Comparison of ENCODE assay signal across 1 cellular context in genomic region chr17:21286066-21286770, GRCh38.
A peak's percentile ranks its signal among the peaks of the same experiment; 100 is the strongest.
TF ChIP-seq lines count a peak whose summit lies in the region.

No MANE protein-coding gene starts in this region.

TF ChIP-seq in HepG2, 621 proteins besides CTCF, POLR2A, EP300 and RAD21 (continued from another document and continues in another):
- no peak for TF ChIP-seq ZNF136 (CRISPR knock-in tag; IDR thresholded peaks at IDR 0.05; ENCODE audit: low read depth)
- 0 out of 2 replicates have a peak, but pooled peaks have one; percentile 21 for TF ChIP-seq NR2C2 (CRISPR knock-in tag; IDR thresholded peaks at IDR 0.05; ENCODE audit: borderline replicate concordance)
- no peak for TF ChIP-seq SNRNP70 (IDR thresholded peaks at IDR 0.05; ENCODE audit: low read depth, low read length)
- TF ChIP-seq XBP1 (CRISPR knock-in tag; IDR thresholded peaks at IDR 0.05) = 0 out of 2 replicates have a peak, but pooled peaks have one; percentile 62
- TF ChIP-seq, protein P1, sequence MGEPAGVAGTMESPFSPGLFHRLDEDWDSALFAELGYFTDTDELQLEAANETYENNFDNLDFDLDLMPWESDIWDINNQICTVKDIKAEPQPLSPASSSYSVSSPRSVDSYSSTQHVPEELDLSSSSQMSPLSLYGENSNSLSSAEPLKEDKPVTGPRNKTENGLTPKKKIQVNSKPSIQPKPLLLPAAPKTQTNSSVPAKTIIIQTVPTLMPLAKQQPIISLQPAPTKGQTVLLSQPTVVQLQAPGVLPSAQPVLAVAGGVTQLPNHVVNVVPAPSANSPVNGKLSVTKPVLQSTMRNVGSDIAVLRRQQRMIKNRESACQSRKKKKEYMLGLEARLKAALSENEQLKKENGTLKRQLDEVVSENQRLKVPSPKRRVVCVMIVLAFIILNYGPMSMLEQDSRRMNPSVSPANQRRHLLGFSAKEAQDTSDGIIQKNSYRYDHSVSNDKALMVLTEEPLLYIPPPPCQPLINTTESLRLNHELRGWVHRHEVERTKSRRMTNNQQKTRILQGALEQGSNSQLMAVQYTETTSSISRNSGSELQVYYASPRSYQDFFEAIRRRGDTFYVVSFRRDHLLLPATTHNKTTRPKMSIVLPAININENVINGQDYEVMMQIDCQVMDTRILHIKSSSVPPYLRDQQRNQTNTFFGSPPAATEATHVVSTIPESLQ (CRISPR knock-in tag; conservative IDR thresholded peaks at IDR 0.05) = no peak
- peak; percentile 60; the same call in 1 of the 2 replicates for TF ChIP-seq CCDC6 (CRISPR knock-in tag; IDR thresholded peaks at IDR 0.05)
- TF ChIP-seq ZNF83 (CRISPR knock-in tag; IDR thresholded peaks at IDR 0.05; ENCODE audit: borderline replicate concordance) = no peak
- no peak for TF ChIP-seq ZNF274 (CRISPR knock-in tag; IDR thresholded peaks at IDR 0.05)
- no peak; the same call in 1 of the 2 replicates for TF ChIP-seq ZNF160 (CRISPR knock-in tag; IDR thresholded peaks at IDR 0.05)
- TF ChIP-seq ZNF782 (CRISPR knock-in tag; IDR thresholded peaks at IDR 0.05; ENCODE audit: borderline replicate concordance) = no peak
- TF ChIP-seq SKI (IDR thresholded peaks at IDR 0.05; ENCODE audit: partially characterized antibody) = peak; percentile 88
- no peak for TF ChIP-seq CHD4 (IDR thresholded peaks at IDR 0.05; ENCODE audit: borderline replicate concordance, low read length)
- no peak for TF ChIP-seq TP53 (CRISPR knock-in tag; conservative IDR thresholded peaks at IDR 0.05)
- TF ChIP-seq, protein P2, sequence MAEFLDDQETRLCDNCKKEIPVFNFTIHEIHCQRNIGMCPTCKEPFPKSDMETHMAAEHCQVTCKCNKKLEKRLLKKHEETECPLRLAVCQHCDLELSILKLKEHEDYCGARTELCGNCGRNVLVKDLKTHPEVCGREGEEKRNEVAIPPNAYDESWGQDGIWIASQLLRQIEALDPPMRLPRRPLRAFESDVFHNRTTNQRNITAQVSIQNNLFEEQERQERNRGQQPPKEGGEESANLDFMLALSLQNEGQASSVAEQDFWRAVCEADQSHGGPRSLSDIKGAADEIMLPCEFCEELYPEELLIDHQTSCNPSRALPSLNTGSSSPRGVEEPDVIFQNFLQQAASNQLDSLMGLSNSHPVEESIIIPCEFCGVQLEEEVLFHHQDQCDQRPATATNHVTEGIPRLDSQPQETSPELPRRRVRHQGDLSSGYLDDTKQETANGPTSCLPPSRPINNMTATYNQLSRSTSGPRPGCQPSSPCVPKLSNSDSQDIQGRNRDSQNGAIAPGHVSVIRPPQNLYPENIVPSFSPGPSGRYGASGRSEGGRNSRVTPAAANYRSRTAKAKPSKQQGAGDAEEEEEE (CRISPR knock-in tag; IDR thresholded peaks at IDR 0.05; ENCODE audit: borderline replicate concordance) = no peak
- no peak for TF ChIP-seq ETS1 (CRISPR knock-in tag; IDR thresholded peaks at IDR 0.05)
- TF ChIP-seq, protein P3, sequence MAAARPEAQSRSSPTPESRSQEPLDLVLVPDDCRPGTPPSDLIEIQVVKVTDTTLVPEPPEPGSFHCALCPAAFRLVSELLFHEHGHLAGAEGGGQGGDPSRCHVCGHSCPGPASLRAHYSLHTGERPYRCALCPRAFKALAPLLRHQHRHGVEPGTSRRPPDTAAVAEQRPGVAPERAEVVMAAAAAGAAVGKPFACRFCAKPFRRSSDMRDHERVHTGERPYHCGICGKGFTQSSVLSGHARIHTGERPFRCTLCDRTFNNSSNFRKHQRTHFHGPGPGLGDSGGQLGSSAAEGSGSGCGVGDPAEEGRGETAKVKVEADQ (CRISPR knock-in tag; IDR thresholded peaks at IDR 0.05; ENCODE audit: borderline replicate concordance) = no peak
- no peak for TF ChIP-seq NR3C1 (CRISPR knock-in tag; IDR thresholded peaks at IDR 0.05)
- TF ChIP-seq SRSF4 (IDR thresholded peaks at IDR 0.05; ENCODE audit: low read depth, low read length, poor library complexity, severe bottlenecking) = no peak
- TF ChIP-seq TRIM24 (CRISPR knock-in tag; IDR thresholded peaks at IDR 0.05) = no peak
- TF ChIP-seq RARG (CRISPR knock-in tag; IDR thresholded peaks at IDR 0.05; ENCODE audit: low read depth) = no peak
- no peak for TF ChIP-seq ELF4 (CRISPR knock-in tag; IDR thresholded peaks at IDR 0.05; ENCODE audit: borderline replicate concordance)
- no peak for TF ChIP-seq ZNF207 (IDR thresholded peaks at IDR 0.05; ENCODE audit: borderline replicate concordance)
- TF ChIP-seq EEA1 (CRISPR knock-in tag; IDR thresholded peaks at IDR 0.05; ENCODE audit: borderline replicate concordance) = no peak
- no peak for TF ChIP-seq ZSCAN20 (CRISPR knock-in tag; IDR thresholded peaks at IDR 0.05; ENCODE audit: borderline replicate concordance)
- peak; percentile 98 for TF ChIP-seq CEBPB (IDR thresholded peaks at IDR 0.05; ENCODE audit: borderline replicate concordance, low read depth, low read length)
- TF ChIP-seq ZNF225 (CRISPR knock-in tag; IDR thresholded peaks at IDR 0.05) = no peak
- TF ChIP-seq NKX3-1 (CRISPR knock-in tag; IDR thresholded peaks at IDR 0.05) = no peak
- peak; percentile 87; the same call in 1 of the 2 replicates for TF ChIP-seq ZFP36L1 (CRISPR knock-in tag; IDR thresholded peaks at IDR 0.05)
- no peak; the same call in 1 of the 2 replicates for TF ChIP-seq ZNF180 (CRISPR knock-in tag; IDR thresholded peaks at IDR 0.05; ENCODE audit: borderline replicate concordance, low read depth)
- TF ChIP-seq KLF15 (CRISPR knock-in tag; IDR thresholded peaks at IDR 0.05; ENCODE audit: borderline replicate concordance) = no peak
- TF ChIP-seq, protein P4, sequence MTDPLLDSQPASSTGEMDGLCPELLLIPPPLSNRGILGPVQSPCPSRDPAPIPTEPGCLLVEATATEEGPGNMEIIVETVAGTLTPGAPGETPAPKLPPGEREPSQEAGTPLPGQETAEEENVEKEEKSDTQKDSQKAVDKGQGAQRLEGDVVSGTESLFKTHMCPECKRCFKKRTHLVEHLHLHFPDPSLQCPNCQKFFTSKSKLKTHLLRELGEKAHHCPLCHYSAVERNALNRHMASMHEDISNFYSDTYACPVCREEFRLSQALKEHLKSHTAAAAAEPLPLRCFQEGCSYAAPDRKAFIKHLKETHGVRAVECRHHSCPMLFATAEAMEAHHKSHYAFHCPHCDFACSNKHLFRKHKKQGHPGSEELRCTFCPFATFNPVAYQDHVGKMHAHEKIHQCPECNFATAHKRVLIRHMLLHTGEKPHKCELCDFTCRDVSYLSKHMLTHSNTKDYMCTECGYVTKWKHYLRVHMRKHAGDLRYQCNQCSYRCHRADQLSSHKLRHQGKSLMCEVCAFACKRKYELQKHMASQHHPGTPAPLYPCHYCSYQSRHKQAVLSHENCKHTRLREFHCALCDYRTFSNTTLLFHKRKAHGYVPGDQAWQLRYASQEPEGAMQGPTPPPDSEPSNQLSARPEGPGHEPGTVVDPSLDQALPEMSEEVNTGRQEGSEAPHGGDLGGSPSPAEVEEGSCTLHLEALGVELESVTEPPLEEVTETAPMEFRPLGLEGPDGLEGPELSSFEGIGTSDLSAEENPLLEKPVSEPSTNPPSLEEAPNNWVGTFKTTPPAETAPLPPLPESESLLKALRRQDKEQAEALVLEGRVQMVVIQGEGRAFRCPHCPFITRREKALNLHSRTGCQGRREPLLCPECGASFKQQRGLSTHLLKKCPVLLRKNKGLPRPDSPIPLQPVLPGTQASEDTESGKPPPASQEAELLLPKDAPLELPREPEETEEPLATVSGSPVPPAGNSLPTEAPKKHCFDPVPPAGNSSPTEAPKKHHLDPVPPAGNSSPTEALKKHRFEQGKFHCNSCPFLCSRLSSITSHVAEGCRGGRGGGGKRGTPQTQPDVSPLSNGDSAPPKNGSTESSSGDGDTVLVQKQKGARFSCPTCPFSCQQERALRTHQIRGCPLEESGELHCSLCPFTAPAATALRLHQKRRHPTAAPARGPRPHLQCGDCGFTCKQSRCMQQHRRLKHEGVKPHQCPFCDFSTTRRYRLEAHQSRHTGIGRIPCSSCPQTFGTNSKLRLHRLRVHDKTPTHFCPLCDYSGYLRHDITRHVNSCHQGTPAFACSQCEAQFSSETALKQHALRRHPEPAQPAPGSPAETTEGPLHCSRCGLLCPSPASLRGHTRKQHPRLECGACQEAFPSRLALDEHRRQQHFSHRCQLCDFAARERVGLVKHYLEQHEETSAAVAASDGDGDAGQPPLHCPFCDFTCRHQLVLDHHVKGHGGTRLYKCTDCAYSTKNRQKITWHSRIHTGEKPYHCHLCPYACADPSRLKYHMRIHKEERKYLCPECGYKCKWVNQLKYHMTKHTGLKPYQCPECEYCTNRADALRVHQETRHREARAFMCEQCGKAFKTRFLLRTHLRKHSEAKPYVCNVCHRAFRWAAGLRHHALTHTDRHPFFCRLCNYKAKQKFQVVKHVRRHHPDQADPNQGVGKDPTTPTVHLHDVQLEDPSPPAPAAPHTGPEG (CRISPR knock-in tag; IDR thresholded peaks at IDR 0.05) = 0 out of 2 replicates have a peak, but pooled peaks have one; percentile 44
- TF ChIP-seq, protein P5, sequence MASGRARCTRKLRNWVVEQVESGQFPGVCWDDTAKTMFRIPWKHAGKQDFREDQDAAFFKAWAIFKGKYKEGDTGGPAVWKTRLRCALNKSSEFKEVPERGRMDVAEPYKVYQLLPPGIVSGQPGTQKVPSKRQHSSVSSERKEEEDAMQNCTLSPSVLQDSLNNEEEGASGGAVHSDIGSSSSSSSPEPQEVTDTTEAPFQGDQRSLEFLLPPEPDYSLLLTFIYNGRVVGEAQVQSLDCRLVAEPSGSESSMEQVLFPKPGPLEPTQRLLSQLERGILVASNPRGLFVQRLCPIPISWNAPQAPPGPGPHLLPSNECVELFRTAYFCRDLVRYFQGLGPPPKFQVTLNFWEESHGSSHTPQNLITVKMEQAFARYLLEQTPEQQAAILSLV (CRISPR knock-in tag; IDR thresholded peaks at IDR 0.05; ENCODE audit: borderline replicate concordance) = peak; percentile 71; the same call in 1 of the 2 replicates
- TF ChIP-seq KLF16 (CRISPR knock-in tag; IDR thresholded peaks at IDR 0.05) = peak in 1 of 2 experiments; percentile 68; a peak in 1 of 4 replicates
- no peak for TF ChIP-seq ZNF570 (CRISPR knock-in tag; IDR thresholded peaks at IDR 0.05; ENCODE audit: borderline replicate concordance)
- peak; percentile 52; the same call in 1 of the 2 replicates for TF ChIP-seq SOX5 (CRISPR knock-in tag; IDR thresholded peaks at IDR 0.05; ENCODE audit: borderline replicate concordance)
- no peak for TF ChIP-seq TCF7L2 (IDR thresholded peaks at IDR 0.05; ENCODE audit: low read depth, low read length)
- no peak for TF ChIP-seq MTA3 (CRISPR knock-in tag; IDR thresholded peaks at IDR 0.05)
- TF ChIP-seq NR1H2 (CRISPR knock-in tag; IDR thresholded peaks at IDR 0.05; ENCODE audit: borderline replicate concordance, low read depth) = no peak
- no peak for TF ChIP-seq ZNF17 (CRISPR knock-in tag; IDR thresholded peaks at IDR 0.05)
- no peak for TF ChIP-seq ATF5 (CRISPR knock-in tag; IDR thresholded peaks at IDR 0.05; ENCODE audit: low read depth)
- TF ChIP-seq ZNF431 (CRISPR knock-in tag; IDR thresholded peaks at IDR 0.05; ENCODE audit: borderline replicate concordance, low read depth) = no peak; the same call in 1 of the 2 replicates
- no peak for TF ChIP-seq KMT2A (CRISPR knock-in tag; IDR thresholded peaks at IDR 0.05)
- no peak for TF ChIP-seq ZNF329 (CRISPR knock-in tag; IDR thresholded peaks at IDR 0.05; ENCODE audit: low read depth)
- TF ChIP-seq ZNF234 (CRISPR knock-in tag; conservative IDR thresholded peaks at IDR 0.05) = no peak
- TF ChIP-seq SP140L (CRISPR knock-in tag; IDR thresholded peaks at IDR 0.05; ENCODE audit: borderline replicate concordance) = 0 out of 2 replicates have a peak, but pooled peaks have one; percentile 17
- TF ChIP-seq ZEB1 (IDR thresholded peaks at IDR 0.05; ENCODE audit: insufficient replicate concordance, low read depth) = no peak
- no peak; the same call in 1 of the 2 replicates for TF ChIP-seq ZBTB7A (CRISPR knock-in tag; IDR thresholded peaks at IDR 0.05)
- peak; percentile 95 for TF ChIP-seq CEBPG (CRISPR knock-in tag; IDR thresholded peaks at IDR 0.05)
- TF ChIP-seq SMAD9 (CRISPR knock-in tag; IDR thresholded peaks at IDR 0.05) = no peak
- no peak for TF ChIP-seq ISX (CRISPR knock-in tag; conservative IDR thresholded peaks at IDR 0.05)
- no peak for TF ChIP-seq MATR3 (CRISPR knock-in tag; IDR thresholded peaks at IDR 0.05)
- no peak for TF ChIP-seq ZNF253 (CRISPR knock-in tag; IDR thresholded peaks at IDR 0.05; ENCODE audit: borderline replicate concordance)
